Comparison of ENCODE assay signal across 19 cellular contexts in the genomic region with DNA sequence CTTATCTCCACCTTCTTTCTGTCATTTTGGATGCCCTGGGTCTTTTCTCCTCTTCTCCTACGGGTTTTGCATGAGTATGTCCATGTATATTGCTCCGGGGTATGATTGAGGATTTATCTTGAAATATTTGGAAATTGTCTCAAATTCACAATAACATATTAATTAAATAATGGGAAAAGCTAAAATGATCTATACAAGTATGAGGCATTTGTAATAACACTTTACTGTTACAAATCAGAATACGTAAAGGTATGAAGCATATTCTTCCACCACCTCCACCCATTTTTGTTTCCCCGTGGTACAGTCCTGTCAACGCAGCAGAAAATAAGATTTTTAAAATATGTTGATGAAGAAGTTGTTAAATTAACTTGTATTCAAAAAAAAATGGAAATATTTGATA.
DNase-seq lines count a peak whose midpoint lies in the region; ATAC-seq and TF ChIP-seq lines count a peak whose summit lies in the region.
"Had no signal": no experiment of that assay in that cellular context is flagged by ENCODE, and none has a peak within 500 bp of the region (broad histone marks: within the 10 kb centered on the region; RNA-seq: fewer than 3 reads in every experiment).

No MANE protein-coding gene starts in this region.

- H3K4me3 Mint-ChIP-seq in stimulated activated naive CD8-positive, alpha-beta T cell treated with anti-CD3 and anti-CD28 coated beads, Interleukin-15, Interleukin-2, amounts not matched to agents 100 ng/mL and 50 ng/mL, for 24 hours: no peak overlapping the region
- peak overlapping the region in 1 of 5 donors; percentile 48 for H3K4me3 Mint-ChIP-seq in immature natural killer cell

- no peak overlapping the region for H3K4me3 ChIP-seq in HEK293 (ENCODE audit: low read depth, low read length)
- H3K4me3 ChIP-seq: GM12878 had no signal

- no peaks in the 10 kb centered on the region for H3K9me3 ChIP-seq in HEK293 (ENCODE audit: control insufficient read depth, insufficient read depth, low read depth, low read length)
- H3K9me3 ChIP-seq: BE2C had no signal

- no peaks in the 10 kb centered on the region for H3K27me3 Mint-ChIP-seq in stimulated activated naive CD8-positive, alpha-beta T cell treated with anti-CD3 and anti-CD28 coated beads, Interleukin-15, Interleukin-2, amounts not matched to agents 100 ng/mL and 50 ng/mL, for 24 hours
- H3K27me3 Mint-ChIP-seq in immature natural killer cell (ENCODE audit: low read depth in 3 of 3): peaks cover 0 to 3% (median 0%) of the 10 kb centered on the region in 3 donors

- H3K36me3 Mint-ChIP-seq in stimulated activated naive CD8-positive, alpha-beta T cell treated with anti-CD3 and anti-CD28 coated beads, Interleukin-15, Interleukin-2, amounts not matched to agents 100 ng/mL and 50 ng/mL, for 24 hours (ENCODE audit: low read depth): peaks cover 23% of the 10 kb centered on the region
- H3K36me3 Mint-ChIP-seq in immature natural killer cell: peaks cover 0 to 11% (median 4%) of the 10 kb centered on the region in 3 donors

- ATAC-seq in stimulated activated naive CD8-positive, alpha-beta T cell treated with anti-CD3 and anti-CD28 coated beads, Interleukin-15, Interleukin-2, amounts not matched to agents 100 U/mL and 50 U/mL, for 24 hours: no peak
- ATAC-seq: SK-N-SH treated with all-trans-retinoic acid at 6 μM for 48 hours had no signal

- CTCF ChIA-PET in HEK293 (lab: Yijun Ruan, JAX): interaction anchor here (0.7 kb wide), 1 partner anchor 54 kb away, joined by 3 read pairs; no protein-coding TSS in a partner anchor

- no peaks in the 10 kb centered on the region for H3K9me3 Mint-ChIP-seq in stimulated activated naive CD8-positive, alpha-beta T cell treated with anti-CD3 and anti-CD28 coated beads, Interleukin-15, Interleukin-2, amounts not matched to agents 100 ng/mL and 50 ng/mL, for 24 hours
- no peaks in the 10 kb centered on the region for H3K9me3 Mint-ChIP-seq in immature natural killer cell

- no peak overlapping the region for H3K27ac ChIP-seq in HEK293 (ENCODE audit: extremely low read depth, low read depth, low read length)
- H3K27ac ChIP-seq: RWPE1 had no signal

- POLR2A ChIA-PET in HEK293 (lab: Yijun Ruan, JAX): no interaction called here

- peaks cover 3% of the 10 kb centered on the region; the same call in 1 of the 2 replicates for H3K4me1 ChIP-seq in HEK293 (ENCODE audit: control insufficient read depth, insufficient read depth, low read length)

- peaks cover 83% of the 10 kb centered on the region for H3K4me1 Mint-ChIP-seq in stimulated activated naive CD8-positive, alpha-beta T cell treated with anti-CD3 and anti-CD28 coated beads, Interleukin-15, Interleukin-2, amounts not matched to agents 100 ng/mL and 50 ng/mL, for 24 hours (ENCODE audit: low read depth)
- H3K4me1 Mint-ChIP-seq in immature natural killer cell: peaks cover 88 to 99% of the 10 kb centered on the region in 2 donors

- H3K36me3 ChIP-seq in HEK293 (ENCODE audit: control insufficient read depth in 2 of 2, insufficient read depth in 1 of 2, low read length in 2 of 2): peaks cover 9 to 14% of the 10 kb centered on the region in 2 experiments

- TF ChIP-seq CTCF in HEK293 (tag by site-specific recombination; IDR thresholded peaks at IDR 0.05) (no peak), GM10266 (IDR thresholded peaks at IDR 0.05; ENCODE audit: control insufficient read depth, insufficient read depth, low read depth, missing control alignments) (no peak)

- no peak for DNase-seq in stimulated activated naive CD8-positive, alpha-beta T cell treated with anti-CD3 and anti-CD28 coated beads, Interleukin-15, Interleukin-2, amounts not matched to agents 100 U/mL and 50 U/mL, for 24 hours
- DNase-seq in immature natural killer cell: no peak
- DNase-seq in 8988T: no peak
- DNase-seq in GM10266 (ENCODE audit: extremely low spot score): no peak
- DNase-seq in nucleus accumbens (lab: John Stamatoyannopoulos, UW): no peak
- DNase-seq: BE2C; IMR-90; NCI-H1105 treated with DMSO at 0.1 percent for 48 hours; NCI-H2029 treated with DMSO at 0.1 percent for 48 hours; NCI-H226; NCI-H510A treated with DMSO at 0.1 percent for 48 hours; NCI-H748 treated with DMSO at 0.1 percent for 48 hours; NK-92 treated with Interleukin-12 subunit alpha and Interleukin-12 subunit beta, amount 100 ng/mL, for 24 hours; SIG-M5 had no signal

- peak overlapping the region; percentile 13 for H3K27ac Mint-ChIP-seq in stimulated activated naive CD8-positive, alpha-beta T cell treated with anti-CD3 and anti-CD28 coated beads, Interleukin-15, Interleukin-2, amounts not matched to agents 100 ng/mL and 50 ng/mL, for 24 hours
- H3K27ac Mint-ChIP-seq in immature natural killer cell: peak overlapping the region; percentile 49 to 82 (median 70)

TF ChIP-seq in HEK293, 187 proteins besides CTCF, POLR2A, EP300 and RAD21:
- TF ChIP-seq ZBTB48 (tag by site-specific recombination; IDR thresholded peaks at IDR 0.05) (no peak), YY1 (tag by site-specific recombination; IDR thresholded peaks at IDR 0.05) (no peak), OVOL3 (tag by site-specific recombination; IDR thresholded peaks at IDR 0.05) (no peak), ZNF776 (tag by site-specific recombination; IDR thresholded peaks at IDR 0.05; ENCODE audit: borderline replicate concordance) (no peak)
- TF ChIP-seq, protein P1, sequence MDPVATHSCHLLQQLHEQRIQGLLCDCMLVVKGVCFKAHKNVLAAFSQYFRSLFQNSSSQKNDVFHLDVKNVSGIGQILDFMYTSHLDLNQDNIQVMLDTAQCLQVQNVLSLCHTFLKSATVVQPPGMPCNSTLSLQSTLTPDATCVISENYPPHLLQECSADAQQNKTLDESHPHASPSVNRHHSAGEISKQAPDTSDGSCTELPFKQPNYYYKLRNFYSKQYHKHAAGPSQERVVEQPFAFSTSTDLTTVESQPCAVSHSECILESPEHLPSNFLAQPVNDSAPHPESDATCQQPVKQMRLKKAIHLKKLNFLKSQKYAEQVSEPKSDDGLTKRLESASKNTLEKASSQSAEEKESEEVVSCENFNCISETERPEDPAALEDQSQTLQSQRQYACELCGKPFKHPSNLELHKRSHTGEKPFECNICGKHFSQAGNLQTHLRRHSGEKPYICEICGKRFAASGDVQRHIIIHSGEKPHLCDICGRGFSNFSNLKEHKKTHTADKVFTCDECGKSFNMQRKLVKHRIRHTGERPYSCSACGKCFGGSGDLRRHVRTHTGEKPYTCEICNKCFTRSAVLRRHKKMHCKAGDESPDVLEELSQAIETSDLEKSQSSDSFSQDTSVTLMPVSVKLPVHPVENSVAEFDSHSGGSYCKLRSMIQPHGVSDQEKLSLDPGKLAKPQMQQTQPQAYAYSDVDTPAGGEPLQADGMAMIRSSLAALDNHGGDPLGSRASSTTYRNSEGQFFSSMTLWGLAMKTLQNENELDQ (tag by site-specific recombination; IDR thresholded peaks at IDR 0.05; ENCODE audit: low read depth): no peak
- TF ChIP-seq, protein P2, sequence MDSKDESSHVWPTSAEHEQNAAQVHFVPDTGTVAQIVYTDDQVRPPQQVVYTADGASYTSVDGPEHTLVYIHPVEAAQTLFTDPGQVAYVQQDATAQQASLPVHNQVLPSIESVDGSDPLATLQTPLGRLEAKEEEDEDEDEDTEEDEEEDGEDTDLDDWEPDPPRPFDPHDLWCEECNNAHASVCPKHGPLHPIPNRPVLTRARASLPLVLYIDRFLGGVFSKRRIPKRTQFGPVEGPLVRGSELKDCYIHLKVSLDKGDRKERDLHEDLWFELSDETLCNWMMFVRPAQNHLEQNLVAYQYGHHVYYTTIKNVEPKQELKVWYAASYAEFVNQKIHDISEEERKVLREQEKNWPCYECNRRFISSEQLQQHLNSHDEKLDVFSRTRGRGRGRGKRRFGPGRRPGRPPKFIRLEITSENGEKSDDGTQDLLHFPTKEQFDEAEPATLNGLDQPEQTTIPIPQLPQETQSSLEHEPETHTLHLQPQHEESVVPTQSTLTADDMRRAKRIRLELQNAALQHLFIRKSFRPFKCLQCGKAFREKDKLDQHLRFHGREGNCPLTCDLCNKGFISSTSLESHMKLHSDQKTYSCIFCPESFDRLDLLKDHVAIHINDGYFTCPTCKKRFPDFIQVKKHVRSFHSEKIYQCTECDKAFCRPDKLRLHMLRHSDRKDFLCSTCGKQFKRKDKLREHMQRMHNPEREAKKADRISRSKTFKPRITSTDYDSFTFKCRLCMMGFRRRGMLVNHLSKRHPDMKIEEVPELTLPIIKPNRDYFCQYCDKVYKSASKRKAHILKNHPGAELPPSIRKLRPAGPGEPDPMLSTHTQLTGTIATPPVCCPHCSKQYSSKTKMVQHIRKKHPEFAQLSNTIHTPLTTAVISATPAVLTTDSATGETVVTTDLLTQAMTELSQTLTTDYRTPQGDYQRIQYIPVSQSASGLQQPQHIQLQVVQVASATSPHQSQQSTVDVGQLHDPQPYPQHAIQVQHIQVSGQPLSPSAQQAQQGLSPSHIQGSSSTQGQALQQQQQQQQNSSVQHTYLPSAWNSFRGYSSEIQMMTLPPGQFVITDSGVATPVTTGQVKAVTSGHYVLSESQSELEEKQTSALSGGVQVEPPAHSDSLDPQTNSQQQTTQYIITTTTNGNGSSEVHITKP (tag by site-specific recombination; IDR thresholded peaks at IDR 0.05): peak; percentile 55; the same call in 1 of the 2 replicates
- TF ChIP-seq, protein P3, sequence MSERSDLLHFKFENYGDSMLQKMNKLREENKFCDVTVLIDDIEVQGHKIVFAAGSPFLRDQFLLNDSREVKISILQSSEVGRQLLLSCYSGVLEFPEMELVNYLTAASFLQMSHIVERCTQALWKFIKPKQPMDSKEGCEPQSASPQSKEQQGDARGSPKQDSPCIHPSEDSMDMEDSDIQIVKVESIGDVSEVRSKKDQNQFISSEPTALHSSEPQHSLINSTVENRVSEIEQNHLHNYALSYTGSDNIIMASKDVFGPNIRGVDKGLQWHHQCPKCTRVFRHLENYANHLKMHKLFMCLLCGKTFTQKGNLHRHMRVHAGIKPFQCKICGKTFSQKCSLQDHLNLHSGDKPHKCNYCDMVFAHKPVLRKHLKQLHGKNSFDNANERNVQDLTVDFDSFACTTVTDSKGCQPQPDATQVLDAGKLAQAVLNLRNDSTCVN (tag by site-specific recombination; optimal IDR thresholded peaks at IDR 0.05): no peak
